1 cellular context compared by ENCODE assay signal in genomic region chr6:14621518-14621917, GRCh38.
TF ChIP-seq lines count a peak whose summit lies in the region.

No MANE protein-coding gene starts in this region.

TF ChIP-seq in HepG2, 621 proteins besides CTCF, POLR2A, EP300 and RAD21 (continued from another document):
- TF ChIP-seq IRF1 (CRISPR knock-in tag; IDR thresholded peaks at IDR 0.05; ENCODE audit: low read depth), result no peak
- no peak for TF ChIP-seq CREM (IDR thresholded peaks at IDR 0.05)
- no peak for TF ChIP-seq CREM (CRISPR knock-in tag; IDR thresholded peaks at IDR 0.05)
- TF ChIP-seq YEATS2 (CRISPR knock-in tag; IDR thresholded peaks at IDR 0.05; ENCODE audit: borderline replicate concordance), result no peak
- no peak for TF ChIP-seq ASH2L (IDR thresholded peaks at IDR 0.05; ENCODE audit: insufficient read length, low read depth, low read length)
- TF ChIP-seq ZNF761 (CRISPR knock-in tag; conservative IDR thresholded peaks at IDR 0.05), result no peak
- no peak for TF ChIP-seq ISL2 (CRISPR knock-in tag; IDR thresholded peaks at IDR 0.05)
